8 cellular contexts compared by ENCODE assay signal in genomic region chr10:24518981-24519597, GRCh38.
DNase-seq lines count a peak whose midpoint lies in the region; ATAC-seq and TF ChIP-seq lines count a peak whose summit lies in the region.

No MANE protein-coding gene starts in this region.

- ATAC-seq in left ventricle myocardium superior: peak; percentile 73
- no peak for ATAC-seq in HG02973 (IDR thresholded peaks at IDR 0.05; ENCODE audit: unreplicated experiment)
- ATAC-seq in GM19328 (IDR thresholded peaks at IDR 0.05; ENCODE audit: unreplicated experiment): no peak

- no peaks in the 10 kb centered on the region for H3K27me3 ChIP-seq in Caco-2 (replicated peaks; ENCODE audit: control insufficient read depth, insufficient read depth, low read length)
- H3K27me3 ChIP-seq in HAP-1 (ENCODE audit: low read depth): no peaks in the 10 kb centered on the region
- H3K27me3 ChIP-seq in PC-9 (ENCODE audit: insufficient read depth, low read depth): no peaks in the 10 kb centered on the region

- no peak overlapping the region for H3K4me2 ChIP-seq in PC-9

- H3K36me3 ChIP-seq in Caco-2 (ENCODE audit: control insufficient read depth, insufficient read depth, low read length) (peaks cover 11% of the 10 kb centered on the region; the same call in 1 of the 2 replicates), HAP-1 (replicated peaks) (no peaks in the 10 kb centered on the region; the same call in 1 of the 2 replicates), PC-9 (ENCODE audit: low read depth) (no peaks in the 10 kb centered on the region; the same call in 1 of the 2 replicates)

- H3K4me3 Mint-ChIP-seq in Caco-2 (ENCODE audit: unreplicated experiment): no peak overlapping the region

- BruUV-seq in Caco-2 (replicated peaks; lab: Mats Ljungman, UMichigan): no TSS peak
- no TSS peak for BruUV-seq in PC-9 (replicated peaks; lab: Mats Ljungman, UMichigan)

- CTCF ChIA-PET in Caco-2 (lab: Charles Lee) (interaction anchor here (0.6 to 0.9 kb wide), 6 partner anchors 9 to 510 kb away, joined by 3 to 4 read pairs (median 3); no protein-coding TSS in a partner anchor), PC-9 (lab: Charles Lee) (interaction anchor here (0.6 to 0.7 kb wide), 3 partner anchors 524 to 1512 kb away, joined by 3 read pairs; no protein-coding TSS in a partner anchor)

- no peaks in the 10 kb centered on the region for H3K9me2 ChIP-seq in PC-9 (ENCODE audit: insufficient read depth)

- intact Hi-C loops in Caco-2 (cut with micrococcal nuclease; ENCODE audit: unreplicated experiment): loop anchor here (1.0 kb wide), 1 partner anchor 38 kb away; no protein-coding TSS in a partner anchor
- intact Hi-C loops in PC-9 (cut with micrococcal nuclease; ENCODE audit: unreplicated experiment): loop anchor here (1.0 to 5.0 kb wide), 4 partner anchors 525 to 1361 kb away; no protein-coding TSS in a partner anchor
- intact Hi-C loops in left ventricle myocardium superior (cut with micrococcal nuclease): loop anchor here (10.0 kb wide), 1 partner anchor 164 kb away; no protein-coding TSS in a partner anchor

- H3K27me3 Mint-ChIP-seq in Caco-2 (ENCODE audit: insufficient read depth, unreplicated experiment): no peaks in the 10 kb centered on the region

- peak; percentile 85 to 93 for TF ChIP-seq CTCF in Caco-2 (IDR thresholded peaks at IDR 0.05; ENCODE audit: insufficient read depth in 1 of 2, low read depth in 1 of 2, low read length in 1 of 2, severe bottlenecking in 1 of 2, unreplicated experiment in 1 of 2)
- peak; percentile 82 for TF ChIP-seq CTCF in PC-9 (conservative IDR thresholded peaks at IDR 0.05)
- peak; percentile 73 for TF ChIP-seq CTCF in retinal pigment epithelial cell (conservative IDR thresholded peaks at IDR 0.05; ENCODE audit: low read depth, low read length)

- no peak overlapping the region for H3K4me3 ChIP-seq in Caco-2 (ENCODE audit: low read depth, low read length)
- no peak overlapping the region for H3K4me3 ChIP-seq in HAP-1
- H3K4me3 ChIP-seq in PC-9: no peak overlapping the region
- H3K4me3 ChIP-seq in retinal pigment epithelial cell (ENCODE audit: low read length): no peak overlapping the region

- POLR2A ChIA-PET in Caco-2 (lab: Charles Lee) (no interaction called here), PC-9 (lab: Charles Lee; ENCODE audit: unreplicated experiment) (no interaction called here)

- H3K9me3 Mint-ChIP-seq in Caco-2 (ENCODE audit: unreplicated experiment): no peaks in the 10 kb centered on the region

- in situ Hi-C loops in HAP-1 (cut with MboI; ENCODE audit: low sequenced_read_pairs): loop anchor here (25.0 kb wide), 3 partner anchors 307 to 1357 kb away; partner anchors contain the start of gene KIAA1217

- no peaks in the 10 kb centered on the region; the same call in 1 of the 2 replicates for H3F3A ChIP-seq in PC-9 (ENCODE audit: insufficient read depth, low read depth)

- H3K27ac Mint-ChIP-seq in Caco-2 (ENCODE audit: unreplicated experiment): no peak overlapping the region

- H3K36me3 Mint-ChIP-seq in Caco-2 (ENCODE audit: insufficient read depth, unreplicated experiment): peaks cover 95% of the 10 kb centered on the region

- H3K79me2 ChIP-seq in PC-9 (ENCODE audit: low read depth): no peaks in the 10 kb centered on the region

- H3K27ac ChIP-seq in PC-9: no peak overlapping the region

- DNase-seq in Caco-2 (peak; percentile 62 to 78), HAP-1 (ENCODE audit: low spot score in 2 of 2) (peak; percentile 62 to 86), PC-9 (peak in 1 of 2 experiments; percentile 41), anterior cingulate cortex (lab: John Stamatoyannopoulos, UW) (peak in 52 of 58 donors; percentile 4 to 74 (median 35)), left ventricle myocardium superior (peak; percentile 36), retinal pigment epithelial cell (ENCODE audit: low read depth) (peak; percentile 12)

- no peak overlapping the region for H2AFZ ChIP-seq in PC-9

- H3K9me3 ChIP-seq in Caco-2: no peaks in the 10 kb centered on the region
- H3K9me3 ChIP-seq in HAP-1: no peaks in the 10 kb centered on the region
- H3K9me3 ChIP-seq in PC-9 (ENCODE audit: insufficient read depth, low read depth): no peaks in the 10 kb centered on the region

- H3K4me1 ChIP-seq in Caco-2: no peaks in the 10 kb centered on the region
- H3K4me1 ChIP-seq in HAP-1: no peaks in the 10 kb centered on the region
- no peaks in the 10 kb centered on the region for H3K4me1 ChIP-seq in PC-9 (replicated peaks; ENCODE audit: insufficient read depth)

- peaks cover 8% of the 10 kb centered on the region for H3K4me1 Mint-ChIP-seq in Caco-2 (ENCODE audit: low read depth, unreplicated experiment)

- H4K20me1 ChIP-seq in PC-9 (ENCODE audit: insufficient read depth): 0 out of 2 replicates have a peak, but pooled peaks cover 7% of the 10 kb centered on the region
